In the genomic region with DNA sequence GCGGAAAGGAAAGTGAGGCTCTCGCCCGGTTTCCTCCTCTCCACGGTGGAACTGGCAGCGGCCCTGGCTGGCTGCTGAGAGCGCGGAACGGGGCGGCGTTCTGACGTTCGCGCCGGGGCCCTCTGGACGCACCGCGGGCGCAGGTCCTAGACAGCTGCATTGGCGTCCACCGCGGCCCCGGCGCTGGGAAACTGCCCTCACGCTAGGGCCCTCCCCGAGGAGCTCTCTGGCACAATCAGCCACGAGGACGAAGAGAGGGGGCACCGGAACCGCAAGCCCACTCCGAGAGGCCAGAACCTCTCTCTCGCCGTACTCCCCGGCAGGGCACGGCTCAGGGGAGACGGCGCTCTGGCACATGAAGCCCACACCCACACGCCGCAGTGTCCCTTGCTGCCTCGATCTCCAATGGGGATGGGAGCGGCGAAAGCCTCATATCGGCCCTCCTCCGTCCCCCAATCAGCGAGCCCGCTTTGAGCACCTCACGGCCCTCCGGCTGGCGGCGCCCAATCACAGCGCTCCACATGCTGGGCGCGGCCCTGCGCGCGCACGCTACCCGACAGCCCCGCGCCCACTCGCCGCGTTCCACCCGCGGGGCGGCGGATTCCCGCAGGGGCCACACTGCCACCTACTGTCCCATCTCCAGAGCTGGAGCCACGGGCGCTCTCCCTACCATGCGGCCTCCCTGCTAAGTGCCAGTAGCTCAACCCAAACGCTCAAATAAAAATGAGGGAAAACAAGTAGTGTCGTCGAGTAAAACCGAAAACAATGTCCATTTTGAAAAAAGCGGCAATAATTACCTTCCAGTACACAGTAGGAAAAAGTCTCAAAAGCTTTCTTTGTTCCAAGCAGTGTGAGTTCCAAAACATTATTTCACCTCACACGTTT, we compare ENCODE assay signal across 1 cellular context.
TF ChIP-seq lines count a peak whose summit lies in the region.

No MANE protein-coding gene starts in this region.

TF ChIP-seq in GM23338, 12 proteins besides CTCF, POLR2A, EP300 and RAD21 (continued from another document):
- TF ChIP-seq, protein P1, sequence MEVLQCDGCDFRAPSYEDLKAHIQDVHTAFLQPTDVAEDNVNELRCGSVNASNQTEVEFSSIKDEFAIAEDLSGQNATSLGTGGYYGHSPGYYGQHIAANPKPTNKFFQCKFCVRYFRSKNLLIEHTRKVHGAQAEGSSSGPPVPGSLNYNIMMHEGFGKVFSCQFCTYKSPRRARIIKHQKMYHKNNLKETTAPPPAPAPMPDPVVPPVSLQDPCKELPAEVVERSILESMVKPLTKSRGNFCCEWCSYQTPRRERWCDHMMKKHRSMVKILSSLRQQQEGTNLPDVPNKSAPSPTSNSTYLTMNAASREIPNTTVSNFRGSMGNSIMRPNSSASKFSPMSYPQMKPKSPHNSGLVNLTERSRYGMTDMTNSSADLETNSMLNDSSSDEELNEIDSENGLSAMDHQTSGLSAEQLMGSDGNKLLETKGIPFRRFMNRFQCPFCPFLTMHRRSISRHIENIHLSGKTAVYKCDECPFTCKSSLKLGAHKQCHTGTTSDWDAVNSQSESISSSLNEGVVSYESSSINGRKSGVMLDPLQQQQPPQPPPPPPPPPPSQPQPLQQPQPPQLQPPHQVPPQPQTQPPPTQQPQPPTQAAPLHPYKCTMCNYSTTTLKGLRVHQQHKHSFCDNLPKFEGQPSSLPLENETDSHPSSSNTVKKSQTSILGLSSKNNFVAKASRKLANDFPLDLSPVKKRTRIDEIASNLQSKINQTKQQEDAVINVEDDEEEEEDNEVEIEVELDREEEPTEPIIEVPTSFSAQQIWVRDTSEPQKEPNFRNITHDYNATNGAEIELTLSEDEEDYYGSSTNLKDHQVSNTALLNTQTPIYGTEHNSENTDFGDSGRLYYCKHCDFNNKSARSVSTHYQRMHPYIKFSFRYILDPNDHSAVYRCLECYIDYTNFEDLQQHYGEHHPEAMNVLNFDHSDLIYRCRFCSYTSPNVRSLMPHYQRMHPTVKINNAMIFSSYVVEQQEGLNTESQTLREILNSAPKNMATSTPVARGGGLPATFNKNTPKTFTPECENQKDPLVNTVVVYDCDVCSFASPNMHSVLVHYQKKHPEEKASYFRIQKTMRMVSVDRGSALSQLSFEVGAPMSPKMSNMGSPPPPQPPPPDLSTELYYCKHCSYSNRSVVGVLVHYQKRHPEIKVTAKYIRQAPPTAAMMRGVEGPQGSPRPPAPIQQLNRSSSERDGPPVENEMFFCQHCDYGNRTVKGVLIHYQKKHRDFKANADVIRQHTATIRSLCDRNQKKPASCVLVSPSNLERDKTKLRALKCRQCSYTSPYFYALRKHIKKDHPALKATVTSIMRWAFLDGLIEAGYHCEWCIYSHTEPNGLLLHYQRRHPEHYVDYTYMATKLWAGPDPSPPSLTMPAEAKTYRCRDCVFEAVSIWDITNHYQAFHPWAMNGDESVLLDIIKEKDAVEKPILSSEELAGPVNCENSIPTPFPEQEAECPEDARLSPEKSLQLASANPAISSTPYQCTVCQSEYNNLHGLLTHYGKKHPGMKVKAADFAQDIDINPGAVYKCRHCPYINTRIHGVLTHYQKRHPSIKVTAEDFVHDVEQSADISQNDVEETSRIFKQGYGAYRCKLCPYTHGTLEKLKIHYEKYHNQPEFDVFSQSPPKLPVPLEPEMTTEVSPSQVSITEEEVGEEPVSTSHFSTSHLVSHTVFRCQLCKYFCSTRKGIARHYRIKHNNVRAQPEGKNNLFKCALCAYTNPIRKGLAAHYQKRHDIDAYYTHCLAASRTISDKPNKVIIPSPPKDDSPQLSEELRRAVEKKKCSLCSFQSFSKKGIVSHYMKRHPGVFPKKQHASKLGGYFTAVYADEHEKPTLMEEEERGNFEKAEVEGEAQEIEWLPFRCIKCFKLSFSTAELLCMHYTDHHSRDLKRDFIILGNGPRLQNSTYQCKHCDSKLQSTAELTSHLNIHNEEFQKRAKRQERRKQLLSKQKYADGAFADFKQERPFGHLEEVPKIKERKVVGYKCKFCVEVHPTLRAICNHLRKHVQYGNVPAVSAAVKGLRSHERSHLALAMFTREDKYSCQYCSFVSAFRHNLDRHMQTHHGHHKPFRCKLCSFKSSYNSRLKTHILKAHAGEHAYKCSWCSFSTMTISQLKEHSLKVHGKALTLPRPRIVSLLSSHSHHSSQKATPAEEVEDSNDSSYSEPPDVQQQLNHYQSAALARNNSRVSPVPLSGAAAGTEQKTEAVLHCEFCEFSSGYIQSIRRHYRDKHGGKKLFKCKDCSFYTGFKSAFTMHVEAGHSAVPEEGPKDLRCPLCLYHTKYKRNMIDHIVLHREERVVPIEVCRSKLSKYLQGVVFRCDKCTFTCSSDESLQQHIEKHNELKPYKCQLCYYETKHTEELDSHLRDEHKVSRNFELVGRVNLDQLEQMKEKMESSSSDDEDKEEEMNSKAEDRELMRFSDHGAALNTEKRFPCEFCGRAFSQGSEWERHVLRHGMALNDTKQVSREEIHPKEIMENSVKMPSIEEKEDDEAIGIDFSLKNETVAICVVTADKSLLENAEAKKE (CRISPR knock-in tag; IDR thresholded peaks at IDR 0.05), result no peak
- no peak for TF ChIP-seq NANOG (IDR thresholded peaks at IDR 0.05; ENCODE audit: borderline replicate concordance)
- no peak for TF ChIP-seq EZH2phosphoT487 (IDR thresholded peaks at IDR 0.05; ENCODE audit: unreplicated experiment)
- TF ChIP-seq STAT1 (IDR thresholded peaks at IDR 0.05; ENCODE audit: unreplicated experiment), result no peak
- no peak for TF ChIP-seq EZH2 (IDR thresholded peaks at IDR 0.05; ENCODE audit: low read depth, unreplicated experiment)
- no peak for TF ChIP-seq JUNB (IDR thresholded peaks at IDR 0.05; ENCODE audit: unreplicated experiment)
- TF ChIP-seq CREB1 (CRISPR knock-in tag; IDR thresholded peaks at IDR 0.05; ENCODE audit: low read depth), result peak; percentile 33; the same call in 1 of the 2 replicates
- TF ChIP-seq, protein P2, sequence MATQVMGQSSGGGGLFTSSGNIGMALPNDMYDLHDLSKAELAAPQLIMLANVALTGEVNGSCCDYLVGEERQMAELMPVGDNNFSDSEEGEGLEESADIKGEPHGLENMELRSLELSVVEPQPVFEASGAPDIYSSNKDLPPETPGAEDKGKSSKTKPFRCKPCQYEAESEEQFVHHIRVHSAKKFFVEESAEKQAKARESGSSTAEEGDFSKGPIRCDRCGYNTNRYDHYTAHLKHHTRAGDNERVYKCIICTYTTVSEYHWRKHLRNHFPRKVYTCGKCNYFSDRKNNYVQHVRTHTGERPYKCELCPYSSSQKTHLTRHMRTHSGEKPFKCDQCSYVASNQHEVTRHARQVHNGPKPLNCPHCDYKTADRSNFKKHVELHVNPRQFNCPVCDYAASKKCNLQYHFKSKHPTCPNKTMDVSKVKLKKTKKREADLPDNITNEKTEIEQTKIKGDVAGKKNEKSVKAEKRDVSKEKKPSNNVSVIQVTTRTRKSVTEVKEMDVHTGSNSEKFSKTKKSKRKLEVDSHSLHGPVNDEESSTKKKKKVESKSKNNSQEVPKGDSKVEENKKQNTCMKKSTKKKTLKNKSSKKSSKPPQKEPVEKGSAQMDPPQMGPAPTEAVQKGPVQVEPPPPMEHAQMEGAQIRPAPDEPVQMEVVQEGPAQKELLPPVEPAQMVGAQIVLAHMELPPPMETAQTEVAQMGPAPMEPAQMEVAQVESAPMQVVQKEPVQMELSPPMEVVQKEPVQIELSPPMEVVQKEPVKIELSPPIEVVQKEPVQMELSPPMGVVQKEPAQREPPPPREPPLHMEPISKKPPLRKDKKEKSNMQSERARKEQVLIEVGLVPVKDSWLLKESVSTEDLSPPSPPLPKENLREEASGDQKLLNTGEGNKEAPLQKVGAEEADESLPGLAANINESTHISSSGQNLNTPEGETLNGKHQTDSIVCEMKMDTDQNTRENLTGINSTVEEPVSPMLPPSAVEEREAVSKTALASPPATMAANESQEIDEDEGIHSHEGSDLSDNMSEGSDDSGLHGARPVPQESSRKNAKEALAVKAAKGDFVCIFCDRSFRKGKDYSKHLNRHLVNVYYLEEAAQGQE (IDR thresholded peaks at IDR 0.05; ENCODE audit: unreplicated experiment), result no peak
- no peak for TF ChIP-seq ZNF331 (CRISPR knock-in tag; IDR thresholded peaks at IDR 0.05; ENCODE audit: low read depth)
- TF ChIP-seq ZNF114 (CRISPR knock-in tag; IDR thresholded peaks at IDR 0.05), result no peak
- TF ChIP-seq POLR2AphosphoS5 (IDR thresholded peaks at IDR 0.05; ENCODE audit: low read depth), result peak; percentile 98
